19 cellular contexts compared by ENCODE assay signal in genomic region chr4:53465291-53465690, GRCh38.
"Had no signal": no experiment of that assay in that cellular context is flagged by ENCODE, and none has a peak within 500 bp of the region (broad histone marks: within the 10 kb centered on the region; RNA-seq: fewer than 3 reads in every experiment).

No MANE protein-coding gene starts in this region.

- DNase-seq: cortex of kidney; dorsolateral prefrontal cortex; effector CD8-positive, alpha-beta T cell; foreskin keratinocyte; head of caudate nucleus; kidney; left cardiac atrium; left ventricle myocardium inferior; lower lobe of right lung; mesenchymal stem cell; naive thymus-derived CD4-positive, alpha-beta T cell; stimulated activated CD4-positive, alpha-beta T cell treated with anti-CD3 and anti-CD28 coated beads, Interleukin-2, amount 100 ng/mL, for 48 hours; stimulated activated naive CD4-positive, alpha-beta T cell treated with Interleukin-2 at 50 U/mL for 16 hours; trophoblast cell had no signal

- H2AFZ ChIP-seq: hepatocyte had no signal

- H3K27ac ChIP-seq: foreskin keratinocyte, hepatocyte, left ventricle myocardium inferior, lower lobe of right lung, neutrophil, right atrium auricular region had no signal

- H3K27ac Mint-ChIP-seq: naive thymus-derived CD4-positive, alpha-beta T cell had no signal

- H3K79me2 ChIP-seq: hepatocyte had no signal

- H3K4me1 ChIP-seq: foreskin keratinocyte, left ventricle myocardium inferior, lower lobe of right lung had no signal

- H3K4me1 Mint-ChIP-seq: naive thymus-derived CD4-positive, alpha-beta T cell had no signal

- H3K4me3 Mint-ChIP-seq: naive thymus-derived CD4-positive, alpha-beta T cell had no signal

- H3K27me3 ChIP-seq: dorsolateral prefrontal cortex, foreskin keratinocyte, hepatocyte, neutrophil, right atrium auricular region had no signal

- H3K4me2 ChIP-seq: hepatocyte, smooth muscle cell had no signal

- H3K9me3 ChIP-seq: neutrophil had no signal

- H3K4me3 ChIP-seq: dorsolateral prefrontal cortex, hepatocyte, left ventricle myocardium inferior, lower lobe of right lung, right atrium auricular region, smooth muscle cell had no signal

- ATAC-seq: esophagus mucosa; foreskin keratinocyte; left cardiac atrium; lower lobe of right lung; naive thymus-derived CD4-positive, alpha-beta T cell had no signal

- H3K27me3 Mint-ChIP-seq: naive thymus-derived CD4-positive, alpha-beta T cell had no signal
